ENCODE assay signal across 9 cellular contexts in genomic region chr3:146326875-146327543, GRCh38.
DNase-seq lines count a peak whose midpoint lies in the region; ATAC-seq and TF ChIP-seq lines count a peak whose summit lies in the region.
"Had no signal": no experiment of that assay in that cellular context is flagged by ENCODE, and none has a peak within 500 bp of the region (broad histone marks: within the 10 kb centered on the region; RNA-seq: fewer than 3 reads in every experiment).

No MANE protein-coding gene starts in this region.

- no peak overlapping the region for H3K9ac ChIP-seq in HCT116 (ENCODE audit: low read length)

- no peak overlapping the region for H3K4me2 ChIP-seq in HCT116 (ENCODE audit: low read length)

- intact Hi-C loops in A673 (cut with micrococcal nuclease; ENCODE audit: unreplicated experiment) = loop anchor here (1.0 to 10.0 kb wide), 4 partner anchors 108 to 552 kb away; no protein-coding TSS in a partner anchor
- intact Hi-C loops in HCT116 (cut with micrococcal nuclease) = loop anchor here (1.0 to 2.0 kb wide), 5 partner anchors 104 to 262 kb away; no protein-coding TSS in a partner anchor

- no peaks in the 10 kb centered on the region for H3K79me2 ChIP-seq in HCT116 (ENCODE audit: insufficient read depth, low read length)

- no peak for TF ChIP-seq POLR2A in HCT116 (IDR thresholded peaks at IDR 0.05; ENCODE audit: borderline replicate concordance, extremely low read depth, insufficient read depth, insufficient read length)

- ATAC-seq in HCT116 (peak; percentile 78), SK-N-SH treated with all-trans-retinoic acid at 6 μM for 48 hours (peak; percentile 77), HG03135 (IDR thresholded peaks at IDR 0.05; ENCODE audit: unreplicated experiment) (no peak)

- BruUV-seq in A673 (replicated peaks; lab: Mats Ljungman, UMichigan) (no TSS peak), HCT116 (replicated peaks; lab: Mats Ljungman, UMichigan) (no TSS peak)

- peak overlapping the region; percentile 84 for H2AFZ ChIP-seq in HCT116 (ENCODE audit: low read depth, low read length, poor library complexity, severe bottlenecking)

- CTCF ChIA-PET in A673 (lab: Charles Lee) = interaction anchor here (0.6 to 1.8 kb wide), 10 partner anchors 103 to 1691 kb away, joined by 3 to 42 read pairs (median 4); no protein-coding TSS in a partner anchor
- CTCF ChIA-PET in HCT116 (lab: Charles Lee) = interaction anchor here (0.6 to 3.2 kb wide), 32 partner anchors 9 to 550 kb away, joined by 3 to 141 read pairs (median 5); partner anchors contain the start of gene PLOD2

- POLR2A ChIA-PET in A673 (lab: Charles Lee; ENCODE audit: low non-redundant PET) = interaction anchor here (1.0 kb wide), 1 partner anchor 262 kb away, joined by 4 read pairs; no protein-coding TSS in a partner anchor
- POLR2A ChIA-PET in HCT116 (lab: Charles Lee) = interaction anchor here (1.0 kb wide), 1 partner anchor 138 kb away, joined by 3 read pairs; no protein-coding TSS in a partner anchor

- no peak overlapping the region for H3K27ac ChIP-seq in A673 (ENCODE audit: low read depth, low read length, poor library complexity, severe bottlenecking)
- no peak overlapping the region for H3K27ac ChIP-seq in HCT116 (ENCODE audit: low read depth, low read length)

- H3K36me3 ChIP-seq in A673 (ENCODE audit: insufficient read depth, low read length, poor library complexity, severe bottlenecking) = no peaks in the 10 kb centered on the region
- H3K36me3 ChIP-seq in HCT116 (ENCODE audit: control insufficient read depth in 1 of 2, insufficient read depth in 2 of 2, low read length in 2 of 2) = no peaks in the 10 kb centered on the region

- H3K4me3 ChIP-seq in A673 (ENCODE audit: low read depth, low read length, poor library complexity, severe bottlenecking) = no peak overlapping the region
- H3K4me3 ChIP-seq in HCT116 (replicated peaks in 1 of 2; ENCODE audit: low read depth in 1 of 2, low read length in 2 of 2) = no peak overlapping the region
- H3K4me3 ChIP-seq in foreskin fibroblast (ENCODE audit: low read depth in 1 of 2, low read length in 2 of 2) = no peak overlapping the region

- no peaks in the 10 kb centered on the region for H3K4me1 ChIP-seq in A673 (ENCODE audit: insufficient read depth, low read length, poor library complexity, severe bottlenecking)
- no peaks in the 10 kb centered on the region for H3K4me1 ChIP-seq in HCT116 (ENCODE audit: control insufficient read depth in 1 of 2, insufficient read depth in 2 of 2, low read length in 2 of 2)

- H4K20me1 ChIP-seq in HCT116 (ENCODE audit: insufficient read depth) = no peaks in the 10 kb centered on the region

- peak; percentile 83 for TF ChIP-seq RAD21 in HCT116 (IDR thresholded peaks at IDR 0.05; ENCODE audit: low read depth)

- RAD21 ChIA-PET in HCT116 (lab: Charles Lee; ENCODE audit: low non-redundant PET in 1 of 2, low total read pairs in 2 of 2, uncharacterized antibody in 2 of 2, unreplicated experiment in 2 of 2) = interaction anchor here (0.6 to 1.9 kb wide), 11 partner anchors 104 to 550 kb away, joined by 3 to 20 read pairs (median 9); no protein-coding TSS in a partner anchor

- H3K9me2 ChIP-seq in HCT116 (ENCODE audit: insufficient read depth) = no peaks in the 10 kb centered on the region

- H3K27me3 ChIP-seq in A673 (replicated peaks; ENCODE audit: insufficient read depth, low read depth, low read length, poor library complexity) = no peaks in the 10 kb centered on the region
- H3K27me3 ChIP-seq in HCT116 (ENCODE audit: insufficient read depth, low read length) = no peaks in the 10 kb centered on the region

- TF ChIP-seq CTCF in A673 (conservative IDR thresholded peaks at IDR 0.05; ENCODE audit: low read depth, low read length) (peak; percentile 74), HCT116 (IDR thresholded peaks at IDR 0.05 in 2 of 3, conservative IDR thresholded peaks at IDR 0.05 in 1 of 3; ENCODE audit: borderline replicate concordance in 1 of 3, insufficient read depth in 1 of 3, low read depth in 2 of 3, low read length in 2 of 3) (peak; percentile 19 to 84 (median 65); a peak in 4 of 6 replicates), foreskin fibroblast (IDR thresholded peaks at IDR 0.05; ENCODE audit: low read depth, low read length) (peak; percentile 58)

- H3K9me3 ChIP-seq in A673 (ENCODE audit: low read depth, low read length, poor library complexity, severe bottlenecking) (no peaks in the 10 kb centered on the region), HCT116 (ENCODE audit: control insufficient read depth in 1 of 2, insufficient read depth in 1 of 2, low read depth in 1 of 2, low read length in 2 of 2) (no peaks in the 10 kb centered on the region)

- DNase-seq in A673 (ENCODE audit: low spot score) = peak; percentile 68
- peak; percentile 35 for DNase-seq in HCT116 (ENCODE audit: low read depth, low spot score)
- DNase-seq in foreskin fibroblast = peak; percentile 68 to 89
- peak; percentile 14 for DNase-seq in retina
- no peak for DNase-seq in NCI-H1092 treated with DMSO at 0.1 percent for 48 hours (lab: John Stamatoyannopoulos, UW)
- no peak for DNase-seq in NCI-H2196 treated with DMSO at 0.1 percent for 48 hours (lab: John Stamatoyannopoulos, UW; ENCODE audit: unreplicated experiment)
- DNase-seq: activated naive CD8-positive, alpha-beta T cell treated with anti-CD3 and anti-CD28 coated beads, Interleukin-2, amount 10 ng/mL, durations not matched to agents 7 days and 5 days had no signal

TF ChIP-seq in HCT116, 20 proteins besides CTCF, POLR2A, EP300 and RAD21 (continues in another document):
- TF ChIP-seq ZNF274 (IDR thresholded peaks at IDR 0.05; ENCODE audit: low read depth, low read length) = no peak
- TF ChIP-seq ATF3 (IDR thresholded peaks at IDR 0.05) = no peak
- no peak for TF ChIP-seq POLR2AphosphoS5 (IDR thresholded peaks at IDR 0.05; ENCODE audit: low read depth, low read length)
- no peak for TF ChIP-seq MAX (IDR thresholded peaks at IDR 0.05)
- no peak for TF ChIP-seq ZBTB33 (IDR thresholded peaks at IDR 0.05; ENCODE audit: extremely low read depth, insufficient replicate concordance, low read length)
- TF ChIP-seq TCF7L2 (IDR thresholded peaks at IDR 0.05; ENCODE audit: borderline replicate concordance, extremely low read depth, insufficient read depth, insufficient read length) = no peak
- TF ChIP-seq YY1 (IDR thresholded peaks at IDR 0.05; ENCODE audit: extremely low read depth, insufficient replicate concordance, low read depth, low read length) = no peak
- TF ChIP-seq CBX3 (IDR thresholded peaks at IDR 0.05; ENCODE audit: low read depth) = no peak

TF ChIP-seq in SK-N-SH treated with all-trans-retinoic acid at 6 μM for 48 hours, 23 proteins besides CTCF, POLR2A, EP300 and RAD21:
- TF ChIP-seq TCF4 (CRISPR knock-in tag; IDR thresholded peaks at IDR 0.05; ENCODE audit: borderline replicate concordance) (no peak), BACH2 (CRISPR knock-in tag; IDR thresholded peaks at IDR 0.05; ENCODE audit: borderline replicate concordance) (no peak), CSRNP3 (CRISPR knock-in tag; IDR thresholded peaks at IDR 0.05) (no peak), CSDC2 (CRISPR knock-in tag; IDR thresholded peaks at IDR 0.05) (no peak), ESRRG (CRISPR knock-in tag; IDR thresholded peaks at IDR 0.05) (no peak), GLIS3 (CRISPR knock-in tag; IDR thresholded peaks at IDR 0.05) (no peak), ZFP3 (CRISPR knock-in tag; IDR thresholded peaks at IDR 0.05) (no peak)

Comparison
In these comparisons a context has a peak if more than half of its experiments do, and no peak if none do; other contexts are left out.
1. DNase-seq: peak in A673 (single experiment), HCT116 (single experiment), foreskin fibroblast (2 of 2) and retina (single experiment); none in NCI-H1092 treated with DMSO at 0.1 percent for 48 hours (single experiment) and NCI-H2196 treated with DMSO at 0.1 percent for 48 hours (single experiment).
2. Peak in every context shown above with its lines, with median percentiles within 50 percentile points of each other: CTCF ChIP-seq.